Comparison of ENCODE assay signal across 15 cellular contexts in genomic region chr4:180532691-180533090, GRCh38.
"Had no signal": no experiment of that assay in that cellular context is flagged by ENCODE, and none has a peak within 500 bp of the region (broad histone marks: within the 10 kb centered on the region; RNA-seq: fewer than 3 reads in every experiment).

No MANE protein-coding gene starts in this region.

- ATAC-seq: foreskin keratinocyte; naive thymus-derived CD4-positive, alpha-beta T cell had no signal

- H3K79me2 ChIP-seq: hepatocyte had no signal

- H2AFZ ChIP-seq: hepatocyte had no signal

- H3K9me3 Mint-ChIP-seq: endodermal cell, type B pancreatic cell had no signal

- H3K36me3 Mint-ChIP-seq: naive thymus-derived CD4-positive, alpha-beta T cell had no signal

- H3K9me3 ChIP-seq: neutrophil, right atrium auricular region, thyroid gland had no signal

- H3K4me3 Mint-ChIP-seq: endodermal cell; naive thymus-derived CD4-positive, alpha-beta T cell; nephron progenitor cell; type B pancreatic cell had no signal

- H3K4me1 ChIP-seq: foreskin keratinocyte, right atrium auricular region, thyroid gland had no signal

- H3K4me3 ChIP-seq: coronary artery, hepatocyte, right atrium auricular region, thyroid gland had no signal

- H3K27ac Mint-ChIP-seq: endodermal cell; naive thymus-derived CD4-positive, alpha-beta T cell; nephron progenitor cell; type B pancreatic cell had no signal

- H3K27me3 ChIP-seq: foreskin keratinocyte, hepatocyte, neutrophil, right atrium auricular region, thyroid gland had no signal

- H3K27ac ChIP-seq: coronary artery, foreskin keratinocyte, hepatocyte, neutrophil, right atrium auricular region, thyroid gland had no signal

- H3K4me2 ChIP-seq: hepatocyte had no signal

- H3K27me3 Mint-ChIP-seq: naive thymus-derived CD4-positive, alpha-beta T cell had no signal

- H3K36me3 ChIP-seq: neutrophil, right atrium auricular region, thyroid gland had no signal

- DNase-seq: effector CD4-positive, alpha-beta T cell; endodermal cell; erythroblast; foreskin keratinocyte; naive thymus-derived CD4-positive, alpha-beta T cell; nephron progenitor cell; small intestine; stimulated activated CD4-positive, alpha-beta T cell treated with anti-CD3 and anti-CD28 coated beads, Interleukin-12 subunit alpha, Interleukin-12 subunit beta, amount 100 ng/mL, for 4 hours; stimulated activated naive CD4-positive, alpha-beta T cell treated with Interleukin-2 at 50 U/mL for 16 hours; thyroid gland had no signal
